27 cellular contexts compared by ENCODE assay signal in the genomic region with DNA sequence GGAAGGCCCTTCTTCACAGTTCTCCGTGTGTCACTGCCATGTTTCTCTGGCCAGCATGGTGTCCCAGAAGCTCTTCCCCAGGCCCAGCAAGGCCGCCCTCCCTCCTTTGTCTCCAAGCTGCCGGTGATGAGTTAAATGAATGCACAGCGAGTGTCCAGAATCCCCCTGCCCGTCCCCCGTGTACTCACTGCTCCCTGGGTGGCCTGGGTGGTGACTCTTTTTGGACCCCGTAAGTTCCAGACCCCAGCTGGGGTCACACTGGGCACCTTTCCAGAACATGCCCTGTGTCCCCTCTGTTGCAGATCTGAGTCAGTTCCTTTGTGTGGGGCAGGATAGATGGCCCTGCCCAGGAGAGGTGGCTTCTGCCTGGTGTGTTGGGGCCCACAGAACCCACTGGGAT.
"Had no signal": no experiment of that assay in that cellular context is flagged by ENCODE, and none has a peak within 500 bp of the region (broad histone marks: within the 10 kb centered on the region; RNA-seq: fewer than 3 reads in every experiment).

No MANE protein-coding gene starts in this region.

- H3K27ac Mint-ChIP-seq: natural killer cell treated with Interleukin-12 subunit alpha and Interleukin-12 subunit beta and Interleukin-15 and Interleukin-18, amount 100 ng/mL, for 72 hours; nephron progenitor cell; stimulated activated effector memory CD8-positive, alpha-beta T cell treated with anti-CD3 and anti-CD28 coated beads, Interleukin-12 subunit alpha, Interleukin-12 subunit beta, amount 100 ng/mL, for 72 hours; stimulated activated naive B cell treated with anti-CD40 and anti-IgM and Interleukin-4, amounts not matched to agents 10 μg/mL and 1 μg/mL and 100 μg/mL, for 72 hours; stimulated activated naive CD8-positive, alpha-beta T cell treated with anti-CD3 and anti-CD28 coated beads, Interleukin-15, Interleukin-2, amounts not matched to agents 100 ng/mL and 50 ng/mL, for 24 hours had no signal

- H3K4me1 ChIP-seq: pancreas, prostate gland, right lobe of liver, sigmoid colon, stomach, tibial nerve, upper lobe of left lung, vagina had no signal

- H3K9me3 Mint-ChIP-seq: naive thymus-derived CD8-positive, alpha-beta T cell; natural killer cell treated with Interleukin-12 subunit alpha and Interleukin-12 subunit beta and Interleukin-15 and Interleukin-18, amount 100 ng/mL, for 72 hours; neural crest cell; stimulated activated effector memory CD8-positive, alpha-beta T cell treated with anti-CD3 and anti-CD28 coated beads, Interleukin-12 subunit alpha, Interleukin-12 subunit beta, amount 100 ng/mL, for 72 hours; stimulated activated naive B cell treated with anti-CD40 and anti-IgM and Interleukin-4, amounts not matched to agents 10 μg/mL and 1 μg/mL and 100 μg/mL, for 72 hours; stimulated activated naive CD8-positive, alpha-beta T cell treated with anti-CD3 and anti-CD28 coated beads, Interleukin-15, Interleukin-2, amounts not matched to agents 100 ng/mL and 50 ng/mL, for 24 hours had no signal

- DNase-seq: nephron progenitor cell; occipital lobe; pancreas; retina; right lobe of liver; sigmoid colon; small intestine; stimulated activated CD4-positive, alpha-beta T cell treated with anti-CD3 and anti-CD28 coated beads, Interleukin-15, amount 100 ng/mL, for 24 hours; stimulated activated CD4-positive, alpha-beta T cell treated with anti-CD3 and anti-CD28 coated beads, Interleukin-2, amount 100 ng/mL, for 24 hours; stimulated activated CD4-positive, alpha-beta T cell treated with anti-CD3 and anti-CD28 coated beads, Interleukin-2, amount 100 ng/mL, for 48 hours; stimulated activated CD4-positive, alpha-beta T cell treated with anti-CD3 and anti-CD28 coated beads, Interleukin-4, amount 100 ng/mL, for 24 hours; stimulated activated naive B cell treated with anti-CD40 and anti-IgM and Interleukin-4, amounts not matched to agents 10 μg/mL and 1 μg/mL and 100 μg/mL, for 72 hours; stimulated activated naive CD4-positive, alpha-beta T cell treated with Interleukin-2 at 50 U/mL for 16 hours; stomach; thyroid gland; trophoblast cell had no signal

- H3K4me3 Mint-ChIP-seq: naive thymus-derived CD8-positive, alpha-beta T cell; natural killer cell treated with Interleukin-12 subunit alpha and Interleukin-12 subunit beta and Interleukin-15 and Interleukin-18, amount 100 ng/mL, for 72 hours; nephron progenitor cell; neural crest cell; stimulated activated effector memory CD8-positive, alpha-beta T cell treated with anti-CD3 and anti-CD28 coated beads, Interleukin-12 subunit alpha, Interleukin-12 subunit beta, amount 100 ng/mL, for 72 hours; stimulated activated naive B cell treated with anti-CD40 and anti-IgM and Interleukin-4, amounts not matched to agents 10 μg/mL and 1 μg/mL and 100 μg/mL, for 72 hours; stimulated activated naive CD8-positive, alpha-beta T cell treated with anti-CD3 and anti-CD28 coated beads, Interleukin-15, Interleukin-2, amounts not matched to agents 100 ng/mL and 50 ng/mL, for 24 hours had no signal

- H3K4me3 ChIP-seq: pancreas, prostate gland, right lobe of liver, sigmoid colon, stomach, thoracic aorta, thyroid gland, tibial nerve, upper lobe of left lung, vagina had no signal

- H3K9me3 ChIP-seq: pancreas, prostate gland, right lobe of liver, sigmoid colon, stomach, thoracic aorta, thyroid gland, tibial nerve, upper lobe of left lung, vagina had no signal

- ATAC-seq: naive thymus-derived CD8-positive, alpha-beta T cell; natural killer cell treated with Interleukin-12 subunit alpha and Interleukin-12 subunit beta and Interleukin-15 and Interleukin-18, amount 100 ng/mL, for 72 hours; pancreas; right cardiac atrium; right lobe of liver; stimulated activated effector memory CD8-positive, alpha-beta T cell treated with anti-CD3 and anti-CD28 coated beads, Interleukin-12 subunit alpha, Interleukin-12 subunit beta, amount 100 ng/mL, for 72 hours; stimulated activated naive B cell treated with anti-CD40 and anti-IgM and Interleukin-4, amounts not matched to agents 10 μg/mL and 1 μg/mL and 100 μg/mL, for 72 hours had no signal

- H3K27me3 ChIP-seq: pancreas, right lobe of liver, thyroid gland, tibial nerve, upper lobe of left lung, vagina had no signal

- H3K36me3 ChIP-seq: pancreas, prostate gland, right lobe of liver, sigmoid colon, stomach, thoracic aorta, thyroid gland, tibial nerve, upper lobe of left lung, vagina had no signal

- H3K27ac ChIP-seq: pancreas, prostate gland, right lobe of liver, sigmoid colon, stomach, thoracic aorta, thyroid gland, tibial nerve, upper lobe of left lung, vagina had no signal

- H3K36me3 Mint-ChIP-seq: natural killer cell treated with Interleukin-12 subunit alpha and Interleukin-12 subunit beta and Interleukin-15 and Interleukin-18, amount 100 ng/mL, for 72 hours; stimulated activated effector memory CD8-positive, alpha-beta T cell treated with anti-CD3 and anti-CD28 coated beads, Interleukin-12 subunit alpha, Interleukin-12 subunit beta, amount 100 ng/mL, for 72 hours; stimulated activated naive B cell treated with anti-CD40 and anti-IgM and Interleukin-4, amounts not matched to agents 10 μg/mL and 1 μg/mL and 100 μg/mL, for 72 hours had no signal
